In the genomic region with DNA sequence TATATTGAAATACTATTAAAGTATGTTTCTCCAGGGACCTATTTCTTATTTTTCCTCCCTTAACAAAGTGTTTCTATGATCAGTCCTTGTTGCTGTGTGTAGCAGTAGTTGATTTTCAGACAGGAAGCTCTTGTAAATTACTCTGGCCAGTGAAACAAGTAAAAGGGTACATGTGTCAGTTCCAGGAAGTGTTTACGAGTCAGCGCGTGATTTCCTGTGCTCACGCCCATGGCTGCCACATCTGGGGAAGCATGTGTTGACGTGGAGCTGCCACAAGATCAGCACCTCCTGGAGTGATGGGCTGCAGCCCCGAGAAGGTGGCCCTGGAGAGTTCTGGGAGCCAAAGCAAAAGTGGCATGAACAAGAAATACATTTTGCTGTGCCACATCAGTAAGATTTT, we compare ENCODE assay signal across 9 cellular contexts. TPM values are rescaled to one million over a fixed set of nuclear protein-coding genes. Genes with fewer than 3 reads are reported as not detected.
A peak's percentile ranks its signal among the peaks of the same experiment; 100 is the strongest.
DNase-seq lines count a peak whose midpoint lies in the region; ATAC-seq and TF ChIP-seq lines count a peak whose summit lies in the region.
"Had no signal": no experiment of that assay in that cellular context is flagged by ENCODE, and none has a peak within 500 bp of the region (broad histone marks: within the 10 kb centered on the region; RNA-seq: fewer than 3 reads in every experiment).

No MANE protein-coding gene starts in this region.

- 17 to 39% methylated on average over 4 to 6 of the region's 6 CpGs for WGBS in gastroesophageal sphincter (ENCODE audit: low coverage in 1 of 2), 2 donors

- H3K4me1 Mint-ChIP-seq in WTC11 = 0 out of 2 replicates have a peak, but pooled peaks cover 4% of the 10 kb centered on the region

- CTCF ChIA-PET in WTC11 (lab: Charles Lee) = interaction anchor here (1.3 to 1.4 kb wide), 2 partner anchors 123 to 134 kb away, joined by 3 read pairs; no protein-coding TSS in a partner anchor

- H3K27me3 ChIP-seq in gastroesophageal sphincter = no peaks in the 10 kb centered on the region

- no peaks in the 10 kb centered on the region for H3K36me3 Mint-ChIP-seq in WTC11

- H3K4me1 ChIP-seq in gastroesophageal sphincter = no peaks in the 10 kb centered on the region

- TF ChIP-seq POLR2A in gastroesophageal sphincter (IDR thresholded peaks at IDR 0.05) = no peak

- no peaks in the 10 kb centered on the region for H3K9me3 Mint-ChIP-seq in WTC11

- POLR2A ChIA-PET in WTC11 (lab: Charles Lee) = no interaction called here

- TF ChIP-seq CTCF in gastroesophageal sphincter (IDR thresholded peaks at IDR 0.05) = no peak
- no peak for TF ChIP-seq CTCF in WTC11 (IDR thresholded peaks at IDR 0.05)

- peak overlapping the region in 3 of 4 donors; percentile 0 to 37 (median 5) for H3K27ac ChIP-seq in gastroesophageal sphincter

- ATAC-seq in HG03442 (IDR thresholded peaks at IDR 0.05; ENCODE audit: unreplicated experiment) (peak; percentile 38), gastroesophageal sphincter (peak; percentile 80), WTC11 (no peak), GM19397 (IDR thresholded peaks at IDR 0.05; ENCODE audit: unreplicated experiment) (no peak)

- H3K27me3 Mint-ChIP-seq in WTC11 (ENCODE audit: low read depth) = peaks cover 4% of the 10 kb centered on the region; the same call in 1 of the 2 replicates

- no peak overlapping the region for H3K4me3 ChIP-seq in gastroesophageal sphincter

- TF ChIP-seq EP300 in gastroesophageal sphincter (IDR thresholded peaks at IDR 0.05) = no peak

- no peak overlapping the region for H3K4me3 Mint-ChIP-seq in WTC11

- DNase-seq in CMK (ENCODE audit: low read depth) = peak; percentile 15
- DNase-seq in activated CD8-positive, alpha-beta memory T cell treated with anti-CD3 and anti-CD28 coated beads for 24 hours = peak; percentile 80
- peak; percentile 52 for DNase-seq in stimulated activated CD4-positive, alpha-beta T cell treated with anti-CD3 and anti-CD28 coated beads, Interleukin-4, amount 100 ng/mL, for 1 hour
- no peak for DNase-seq in WTC11 (ENCODE audit: low spot score)
- no peak for DNase-seq in putamen (ENCODE audit: low spot score)

- no peak overlapping the region for H3K27ac Mint-ChIP-seq in WTC11

- H3K9me3 ChIP-seq in gastroesophageal sphincter = no peaks in the 10 kb centered on the region

- no peaks in the 10 kb centered on the region for H3K36me3 ChIP-seq in gastroesophageal sphincter

TF ChIP-seq in WTC11, 78 proteins besides CTCF, POLR2A, EP300 and RAD21:
- TF ChIP-seq, protein P1, sequence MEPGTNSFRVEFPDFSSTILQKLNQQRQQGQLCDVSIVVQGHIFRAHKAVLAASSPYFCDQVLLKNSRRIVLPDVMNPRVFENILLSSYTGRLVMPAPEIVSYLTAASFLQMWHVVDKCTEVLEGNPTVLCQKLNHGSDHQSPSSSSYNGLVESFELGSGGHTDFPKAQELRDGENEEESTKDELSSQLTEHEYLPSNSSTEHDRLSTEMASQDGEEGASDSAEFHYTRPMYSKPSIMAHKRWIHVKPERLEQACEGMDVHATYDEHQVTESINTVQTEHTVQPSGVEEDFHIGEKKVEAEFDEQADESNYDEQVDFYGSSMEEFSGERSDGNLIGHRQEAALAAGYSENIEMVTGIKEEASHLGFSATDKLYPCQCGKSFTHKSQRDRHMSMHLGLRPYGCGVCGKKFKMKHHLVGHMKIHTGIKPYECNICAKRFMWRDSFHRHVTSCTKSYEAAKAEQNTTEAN (CRISPR knock-in tag; IDR thresholded peaks at IDR 0.05) = no peak
- TF ChIP-seq, protein P2, sequence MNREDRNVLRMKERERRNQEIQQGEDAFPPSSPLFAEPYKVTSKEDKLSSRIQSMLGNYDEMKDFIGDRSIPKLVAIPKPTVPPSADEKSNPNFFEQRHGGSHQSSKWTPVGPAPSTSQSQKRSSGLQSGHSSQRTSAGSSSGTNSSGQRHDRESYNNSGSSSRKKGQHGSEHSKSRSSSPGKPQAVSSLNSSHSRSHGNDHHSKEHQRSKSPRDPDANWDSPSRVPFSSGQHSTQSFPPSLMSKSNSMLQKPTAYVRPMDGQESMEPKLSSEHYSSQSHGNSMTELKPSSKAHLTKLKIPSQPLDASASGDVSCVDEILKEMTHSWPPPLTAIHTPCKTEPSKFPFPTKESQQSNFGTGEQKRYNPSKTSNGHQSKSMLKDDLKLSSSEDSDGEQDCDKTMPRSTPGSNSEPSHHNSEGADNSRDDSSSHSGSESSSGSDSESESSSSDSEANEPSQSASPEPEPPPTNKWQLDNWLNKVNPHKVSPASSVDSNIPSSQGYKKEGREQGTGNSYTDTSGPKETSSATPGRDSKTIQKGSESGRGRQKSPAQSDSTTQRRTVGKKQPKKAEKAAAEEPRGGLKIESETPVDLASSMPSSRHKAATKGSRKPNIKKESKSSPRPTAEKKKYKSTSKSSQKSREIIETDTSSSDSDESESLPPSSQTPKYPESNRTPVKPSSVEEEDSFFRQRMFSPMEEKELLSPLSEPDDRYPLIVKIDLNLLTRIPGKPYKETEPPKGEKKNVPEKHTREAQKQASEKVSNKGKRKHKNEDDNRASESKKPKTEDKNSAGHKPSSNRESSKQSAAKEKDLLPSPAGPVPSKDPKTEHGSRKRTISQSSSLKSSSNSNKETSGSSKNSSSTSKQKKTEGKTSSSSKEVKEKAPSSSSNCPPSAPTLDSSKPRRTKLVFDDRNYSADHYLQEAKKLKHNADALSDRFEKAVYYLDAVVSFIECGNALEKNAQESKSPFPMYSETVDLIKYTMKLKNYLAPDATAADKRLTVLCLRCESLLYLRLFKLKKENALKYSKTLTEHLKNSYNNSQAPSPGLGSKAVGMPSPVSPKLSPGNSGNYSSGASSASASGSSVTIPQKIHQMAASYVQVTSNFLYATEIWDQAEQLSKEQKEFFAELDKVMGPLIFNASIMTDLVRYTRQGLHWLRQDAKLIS (CRISPR knock-in tag; IDR thresholded peaks at IDR 0.05; ENCODE audit: borderline replicate concordance) = no peak
- TF ChIP-seq EMX1 (CRISPR knock-in tag; IDR thresholded peaks at IDR 0.05) = no peak

RNA-seq across cellular contexts. Expression of a gene that starts 38.6 kb away (rescaled TPM):
- not detected for total RNA-seq in gastroesophageal sphincter
- total RNA-seq in WTC11 (2021) = not detected in 3 replicates
- total RNA-seq: skeletal muscle tissue had no signal

Comparison
In these comparisons a context has a peak if more than half of its experiments do, and no peak if none do; other contexts are left out.
1. DNase-seq: peak in CMK (single experiment), activated CD8-positive, alpha-beta memory T cell treated with anti-CD3 and anti-CD28 coated beads for 24 hours (single experiment) and stimulated activated CD4-positive, alpha-beta T cell treated with anti-CD3 and anti-CD28 coated beads, Interleukin-4, amount 100 ng/mL, for 1 hour (single experiment); none in WTC11 (single experiment) and putamen (single experiment).
2. ATAC-seq: peak in HG03442 (single experiment) and gastroesophageal sphincter (single experiment); none in WTC11 (single experiment) and GM19397 (single experiment).